Comparison of ENCODE assay signal across 2 cellular contexts in genomic region chr9:124505006-124505900, GRCh38.
TF ChIP-seq lines count a peak whose summit lies in the region.

No MANE protein-coding gene starts in this region.

TF ChIP-seq in SK-N-SH, 30 proteins besides CTCF, POLR2A, EP300 and RAD21 (continued from another document):
- TF ChIP-seq ZBTB33 (IDR thresholded peaks at IDR 0.05; ENCODE audit: borderline replicate concordance, low read depth) (no peak), NFIC (IDR thresholded peaks at IDR 0.05; ENCODE audit: borderline replicate concordance) (no peak), JUND (IDR thresholded peaks at IDR 0.05) (no peak), MXI1 (IDR thresholded peaks at IDR 0.05; ENCODE audit: low read depth, low read length) (no peak), RFX5 (IDR thresholded peaks at IDR 0.05; ENCODE audit: low read length) (no peak), USF2 (IDR thresholded peaks at IDR 0.05; ENCODE audit: borderline replicate concordance, low read depth, low read length) (no peak), MEF2A (IDR thresholded peaks at IDR 0.05; ENCODE audit: borderline replicate concordance, low read depth) (no peak), USF1 (IDR thresholded peaks at IDR 0.05; ENCODE audit: borderline replicate concordance, low read depth) (no peak), POLR2AphosphoS5 (IDR thresholded peaks at IDR 0.05; ENCODE audit: low read depth, low read length) (no peak), SIN3A (IDR thresholded peaks at IDR 0.05; ENCODE audit: borderline replicate concordance, low read depth, low read length) (no peak), FOXJ3 (CRISPR knock-in tag; IDR thresholded peaks at IDR 0.05) (no peak), MAX (IDR thresholded peaks at IDR 0.05; ENCODE audit: low read depth) (no peak), PBX3 (IDR thresholded peaks at IDR 0.05) (no peak), NRF1 (IDR thresholded peaks at IDR 0.05; ENCODE audit: low read depth, low read length) (no peak), GABPA (IDR thresholded peaks at IDR 0.05; ENCODE audit: low read depth) (no peak), TAF1 (IDR thresholded peaks at IDR 0.05; ENCODE audit: borderline replicate concordance, low read depth, low read length) (no peak), FOSL2 (IDR thresholded peaks at IDR 0.05; ENCODE audit: borderline replicate concordance, low read depth) (no peak)
TF ChIP-seq in SK-N-SH: peak in this region for 0.

TF ChIP-seq in SK-N-SH treated with all-trans-retinoic acid at 6 μM for 48 hours, 23 proteins besides CTCF, POLR2A, EP300 and RAD21 (continued from another document):
- TF ChIP-seq TSHZ2 (CRISPR knock-in tag; IDR thresholded peaks at IDR 0.05) (no peak), PPARA (CRISPR knock-in tag; IDR thresholded peaks at IDR 0.05; ENCODE audit: borderline replicate concordance) (no peak), CREB5 (CRISPR knock-in tag; IDR thresholded peaks at IDR 0.05; ENCODE audit: low read depth) (no peak), BACH2 (CRISPR knock-in tag; IDR thresholded peaks at IDR 0.05; ENCODE audit: borderline replicate concordance) (no peak), CSRNP3 (CRISPR knock-in tag; IDR thresholded peaks at IDR 0.05) (no peak), ARNTL (CRISPR knock-in tag; IDR thresholded peaks at IDR 0.05; ENCODE audit: borderline replicate concordance, low read depth) (no peak), ISL1 (CRISPR knock-in tag; IDR thresholded peaks at IDR 0.05) (no peak), CSDC2 (CRISPR knock-in tag; IDR thresholded peaks at IDR 0.05) (no peak), TOX (CRISPR knock-in tag; IDR thresholded peaks at IDR 0.05; ENCODE audit: borderline replicate concordance) (no peak)
